In genomic region chr7:131183611-131184119, GRCh38 we compare ENCODE assay signal across 1 cellular context.
TF ChIP-seq lines count a peak whose summit lies in the region.

No MANE protein-coding gene starts in this region.

TF ChIP-seq in A549, 52 proteins besides CTCF, POLR2A, EP300 and RAD21 (continued from another document):
- TF ChIP-seq PHF8 (IDR thresholded peaks at IDR 0.05; ENCODE audit: borderline replicate concordance, low read depth): no peak
- TF ChIP-seq ZFP36 (IDR thresholded peaks at IDR 0.05; ENCODE audit: borderline replicate concordance, partially characterized antibody): no peak
- no peak for TF ChIP-seq MAX (IDR thresholded peaks at IDR 0.05)
- no peak for TF ChIP-seq RARB (CRISPR knock-in tag; IDR thresholded peaks at IDR 0.05)
- no peak for TF ChIP-seq SREBF2 (IDR thresholded peaks at IDR 0.05)
- no peak for TF ChIP-seq PBX3 (IDR thresholded peaks at IDR 0.05)
TF ChIP-seq in A549: peak in this region for 0.
